In the genomic region with DNA sequence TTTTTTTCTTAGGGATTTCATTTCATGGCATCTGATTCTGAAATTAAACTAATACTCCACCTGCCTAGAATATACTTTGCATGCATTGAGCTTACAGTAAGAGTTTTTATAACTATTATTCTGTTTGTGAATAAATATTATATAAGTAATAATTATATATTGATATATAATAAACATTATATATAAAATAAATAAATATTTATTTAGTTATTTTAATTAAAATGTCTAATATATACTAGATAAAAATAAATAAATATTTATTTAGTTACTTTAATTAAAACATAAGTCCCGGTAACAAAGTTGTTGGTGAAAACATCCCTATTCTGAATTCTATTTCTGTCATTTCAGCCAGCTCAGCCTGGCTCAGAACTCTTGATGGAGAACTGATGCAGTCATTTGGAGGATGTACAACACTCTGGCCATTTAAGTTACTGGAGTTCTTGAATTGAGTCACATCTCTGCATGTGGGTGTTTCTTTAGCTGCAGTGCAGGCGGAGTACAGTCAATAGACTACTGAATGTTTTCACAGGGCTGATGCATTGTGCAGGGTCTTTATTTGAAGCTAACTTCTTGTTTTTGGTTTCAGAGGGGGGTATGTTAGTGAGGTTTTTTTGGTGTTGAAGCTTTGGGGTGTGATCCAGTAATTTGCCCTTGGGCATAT, we compare ENCODE assay signal across 11 cellular contexts.
DNase-seq lines count a peak whose midpoint lies in the region; ATAC-seq, FAIRE-seq and TF ChIP-seq lines count a peak whose summit lies in the region.
"Had no signal": no experiment of that assay in that cellular context is flagged by ENCODE, and none has a peak within 500 bp of the region (broad histone marks: within the 10 kb centered on the region; RNA-seq: fewer than 3 reads in every experiment).

No MANE protein-coding gene starts in this region.

- TF ChIP-seq EP300 in HepG2 (IDR thresholded peaks at IDR 0.05; ENCODE audit: low read depth in 2 of 2, low read length in 2 of 2) (no peak), HepG2 (CRISPR knock-in tag; IDR thresholded peaks at IDR 0.05; ENCODE audit: borderline replicate concordance) (no peak)

- no peak overlapping the region for H3K27ac ChIP-seq in HepG2 (ENCODE audit: extremely low read length, insufficient read depth, low read length)
- H3K27ac ChIP-seq in esophagus squamous epithelium, result no peak overlapping the region
- H3K27ac ChIP-seq: C4-2B had no signal

- no peak overlapping the region for H3K27ac Mint-ChIP-seq in nephron progenitor cell
- H3K27ac Mint-ChIP-seq: activated CD8-positive, alpha-beta T cell treated with anti-CD3 and anti-CD28 coated beads, Interleukin-2, amount 10 ng/mL, durations not matched to agents 7 days and 5 days had no signal

- WGBS in HepG2 (ENCODE audit: low lambda C conversion rate), result 64% methylated on average over 2 of the region's 2 CpGs
- 88 to 90% methylated on average over 2 of the region's 2 CpGs for WGBS in esophagus squamous epithelium, 2 donors

- BruUV-seq in HepG2 (replicated peaks; lab: Mats Ljungman, UMichigan), result no TSS peak

- H3K4me2 ChIP-seq in HepG2 (ENCODE audit: low read depth, low read length), result no peak overlapping the region
- H3K4me2 ChIP-seq: SK-N-SH had no signal

- TF ChIP-seq CTCF in nephron progenitor cell (IDR thresholded peaks at IDR 0.05) (no peak), HepG2 (CRISPR knock-in tag; IDR thresholded peaks at IDR 0.05) (no peak), esophagus squamous epithelium (IDR thresholded peaks at IDR 0.05) (no peak)

- H3K4me1 ChIP-seq in HepG2 (ENCODE audit: insufficient read depth, low read length), result no peaks in the 10 kb centered on the region
- H3K4me1 ChIP-seq in esophagus squamous epithelium, result no peaks in the 10 kb centered on the region

- DNase-seq in nephron progenitor cell, result no peak
- DNase-seq in HepG2 (ENCODE audit: low spot score), result no peak
- no peak for DNase-seq in kidney tubule cell (ENCODE audit: low spot score)
- no peak for DNase-seq in esophagus squamous epithelium (lab: John Stamatoyannopoulos, UW)
- DNase-seq: activated CD8-positive, alpha-beta T cell treated with anti-CD3 and anti-CD28 coated beads, Interleukin-2, amount 10 ng/mL, durations not matched to agents 7 days and 5 days; SK-N-SH had no signal

- no peaks in the 10 kb centered on the region for H4K20me1 ChIP-seq in HepG2 (ENCODE audit: insufficient read depth, low read length)

- no peak overlapping the region for H3K4me3 Mint-ChIP-seq in nephron progenitor cell
- H3K4me3 Mint-ChIP-seq: activated CD8-positive, alpha-beta T cell treated with anti-CD3 and anti-CD28 coated beads, Interleukin-2, amount 10 ng/mL, durations not matched to agents 7 days and 5 days had no signal

- no peak for TF ChIP-seq RAD21 in HepG2 (CRISPR knock-in tag; IDR thresholded peaks at IDR 0.05)

- intact Hi-C loops in HepG2 (cut with micrococcal nuclease; ENCODE audit: unreplicated experiment), result no loop called here
- intact Hi-C loops in esophagus squamous epithelium (cut with DNase I), result no loop called here

- CTCF ChIA-PET in HepG2 (lab: Yijun Ruan, JAX; ENCODE audit: low intra/inter-chr PET ratio, low total read pairs), result no interaction called here

- FAIRE-seq in TTC549 (lab: Jason Lieb, UNC), result peak; percentile 66
- FAIRE-seq in HepG2 (lab: Jason Lieb, UNC), result no peak

- H3K36me3 ChIP-seq in HepG2 (replicated peaks in 1 of 2; ENCODE audit: control insufficient read depth in 1 of 2, insufficient read depth in 2 of 2, low read length in 2 of 2) (no peaks in the 10 kb centered on the region), esophagus squamous epithelium (no peaks in the 10 kb centered on the region)

- no peaks in the 10 kb centered on the region for H3K79me2 ChIP-seq in HepG2 (ENCODE audit: insufficient read depth, low read length)

- peak; percentile 100 for ATAC-seq in GM18508 (IDR thresholded peaks at IDR 0.05; ENCODE audit: insufficient read depth, unreplicated experiment)
- ATAC-seq in GM21528 (IDR thresholded peaks at IDR 0.05; ENCODE audit: low FRiP score, unreplicated experiment), result peak; percentile 50
- peak; percentile 95 for ATAC-seq in HG03135 (IDR thresholded peaks at IDR 0.05; ENCODE audit: unreplicated experiment)
- no peak for ATAC-seq in HepG2
- ATAC-seq: activated CD8-positive, alpha-beta T cell treated with anti-CD3 and anti-CD28 coated beads, Interleukin-2, amount 10 ng/mL, durations not matched to agents 7 days and 5 days had no signal

- H3K27me3 ChIP-seq in HepG2 (ENCODE audit: control insufficient read depth in 1 of 2, insufficient read depth in 2 of 2, low read length in 2 of 2) (no peaks in the 10 kb centered on the region), esophagus squamous epithelium (no peaks in the 10 kb centered on the region)

- H3K9me3 ChIP-seq in HepG2 (ENCODE audit: low read length), result peaks cover 20% of the 10 kb centered on the region
- peaks cover 0 to 19% (median 0%) of the 10 kb centered on the region in 3 donors for H3K9me3 ChIP-seq in esophagus squamous epithelium

- H3K4me3 ChIP-seq in HepG2 (replicated peaks in 1 of 3; ENCODE audit: insufficient read depth in 1 of 3, low read depth in 2 of 3, low read length in 3 of 3) (no peak overlapping the region), esophagus squamous epithelium (no peak overlapping the region)

- no peaks in the 10 kb centered on the region for H3K27me3 Mint-ChIP-seq in nephron progenitor cell (ENCODE audit: low read depth, poor library complexity)

- H3K4me1 Mint-ChIP-seq in nephron progenitor cell, result no peaks in the 10 kb centered on the region

- peaks cover 23% of the 10 kb centered on the region for H3K9me3 Mint-ChIP-seq in nephron progenitor cell

- POLR2A ChIA-PET in HepG2 (lab: Yijun Ruan, JAX), result no interaction called here

- H3K36me3 Mint-ChIP-seq in nephron progenitor cell (ENCODE audit: low read depth), result no peaks in the 10 kb centered on the region

- H3K9ac ChIP-seq in HepG2 (ENCODE audit: insufficient read depth, low read depth, low read length), result no peak overlapping the region
- H3K9ac ChIP-seq: SK-N-SH had no signal

- in situ Hi-C loops in HepG2 (cut with HindIII; ENCODE audit: extremely low pct_ligation_motif_present, low pct_unique_long_range_greater_than_20kb), result no loop called here

- no peak for TF ChIP-seq POLR2A in HepG2 (IDR thresholded peaks at IDR 0.05; ENCODE audit: insufficient read depth in 1 of 2, low read depth in 2 of 2, low read length in 2 of 2)
- no peak for TF ChIP-seq POLR2A in esophagus squamous epithelium (IDR thresholded peaks at IDR 0.05)

- H2AFZ ChIP-seq in HepG2 (ENCODE audit: low read length), result no peak overlapping the region

TF ChIP-seq in HepG2, 621 proteins besides CTCF, POLR2A, EP300 and RAD21:
- TF ChIP-seq, protein P1, sequence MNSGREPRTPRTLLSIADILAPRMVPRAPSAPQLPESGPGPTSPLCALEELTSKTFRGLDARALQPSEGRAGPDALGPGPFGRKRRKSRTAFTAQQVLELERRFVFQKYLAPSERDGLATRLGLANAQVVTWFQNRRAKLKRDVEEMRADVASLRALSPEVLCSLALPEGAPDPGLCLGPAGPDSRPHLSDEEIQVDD (CRISPR knock-in tag; IDR thresholded peaks at IDR 0.05; ENCODE audit: borderline replicate concordance), result no peak
- TF ChIP-seq PHF21A (CRISPR knock-in tag; IDR thresholded peaks at IDR 0.05), result no peak
TF ChIP-seq in HepG2: peak in this region for 0.
